In the genomic region with DNA sequence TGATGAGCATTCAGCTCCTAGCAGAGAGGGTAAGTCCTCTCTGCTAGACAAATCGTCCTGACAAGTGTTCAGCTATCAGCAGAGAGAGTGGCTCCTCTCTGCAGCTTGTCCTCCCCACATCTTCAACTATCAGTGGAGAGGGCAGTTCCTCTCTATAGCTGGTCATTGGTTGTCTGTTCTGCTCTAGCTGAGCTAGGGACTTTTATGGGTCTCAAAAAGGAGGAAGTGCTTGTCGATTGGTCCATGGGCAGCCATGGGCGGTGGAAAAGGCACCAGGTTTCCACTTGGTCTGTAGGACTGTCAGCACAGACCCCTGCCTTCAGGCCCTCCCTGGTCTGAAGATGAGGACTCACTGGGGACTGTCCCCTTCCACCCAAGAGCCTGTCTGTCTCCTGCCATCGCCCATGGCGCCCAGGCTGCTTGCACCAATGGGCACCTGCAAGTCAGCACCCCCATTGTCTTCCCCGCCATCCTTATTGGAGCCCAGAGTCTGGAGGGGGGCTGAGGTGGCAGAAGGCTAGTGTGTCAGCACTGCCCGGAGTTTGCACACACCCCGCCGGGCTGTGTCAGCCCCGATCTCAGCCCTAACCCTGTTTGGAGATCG, we compare ENCODE assay signal across 28 cellular contexts.
"Had no signal": no experiment of that assay in that cellular context is flagged by ENCODE, and none has a peak within 500 bp of the region (broad histone marks: within the 10 kb centered on the region; RNA-seq: fewer than 3 reads in every experiment).

No MANE protein-coding gene starts in this region.

- H3K27me3 ChIP-seq: breast epithelium, heart right ventricle, pancreas, tibial nerve had no signal

- H3K27ac Mint-ChIP-seq: activated naive CD4-positive, alpha-beta T cell treated with anti-CD3 and anti-CD28 coated beads, Interleukin-2, amount 10 ng/mL, durations not matched to agents 7 days and 5 days; activated naive CD8-positive, alpha-beta T cell treated with anti-CD3 and anti-CD28 coated beads, Interleukin-2, amount 10 ng/mL, durations not matched to agents 7 days and 5 days; activated T-helper 1 cell treated with anti-CD3 and anti-CD28 coated beads, Interleukin-12 subunit alpha, Interleukin-12 subunit beta, Interleukin-2, Interleukin-4 antibody, amounts not matched to agents 30 ng/mL and 10 ng/mL and 1 ng/mL, durations not matched to agents 14 hours and 24 hours and 36 hours; dendritic cell treated with granulocyte-macrophage colony-stimulating factor and Interleukin-4, amounts not matched to agents 40 ng/mL and 50 ng/mL, for 4 days; endodermal cell; nephron; T-helper 1 cell treated with Interleukin-12 subunit alpha and Interleukin-12 subunit beta and Interleukin-4 antibody, amounts not matched to agents 30 μg/mL and 1 μg/mL, for 36 hours had no signal

- H3K4me1 ChIP-seq: breast epithelium, psoas muscle, tibial nerve had no signal

- H3K36me3 ChIP-seq: breast epithelium, heart right ventricle, pancreas, tibial nerve, WERI-Rb-1 had no signal

- ATAC-seq: activated CD4-positive, CD25-positive, alpha-beta regulatory T cell treated with anti-CD3 and anti-CD28 coated beads, Interleukin-2, amount 50 U/mL, for 24 hours; esophagus mucosa; pancreas; psoas muscle had no signal

- H3K4me3 ChIP-seq: breast epithelium, heart right ventricle, pancreas, psoas muscle, tibial nerve had no signal

- H3K27ac ChIP-seq: breast epithelium, heart right ventricle, pancreas, psoas muscle, tibial nerve, WERI-Rb-1 had no signal

- H3K4me3 Mint-ChIP-seq: activated naive CD4-positive, alpha-beta T cell treated with anti-CD3 and anti-CD28 coated beads, Interleukin-2, amount 10 ng/mL, durations not matched to agents 7 days and 5 days; activated naive CD8-positive, alpha-beta T cell treated with anti-CD3 and anti-CD28 coated beads, Interleukin-2, amount 10 ng/mL, durations not matched to agents 7 days and 5 days; activated T-helper 1 cell treated with anti-CD3 and anti-CD28 coated beads, Interleukin-12 subunit alpha, Interleukin-12 subunit beta, Interleukin-2, Interleukin-4 antibody, amounts not matched to agents 30 ng/mL and 10 ng/mL and 1 ng/mL, durations not matched to agents 14 hours and 24 hours and 36 hours; dendritic cell treated with granulocyte-macrophage colony-stimulating factor and Interleukin-4, amounts not matched to agents 40 ng/mL and 50 ng/mL, for 4 days; endodermal cell; nephron; T-helper 1 cell treated with Interleukin-12 subunit alpha and Interleukin-12 subunit beta and Interleukin-4 antibody, amounts not matched to agents 30 μg/mL and 1 μg/mL, for 36 hours had no signal

- H3K27me3 Mint-ChIP-seq: activated naive CD4-positive, alpha-beta T cell treated with anti-CD3 and anti-CD28 coated beads, Interleukin-2, amount 10 ng/mL, durations not matched to agents 7 days and 5 days; activated naive CD8-positive, alpha-beta T cell treated with anti-CD3 and anti-CD28 coated beads, Interleukin-2, amount 10 ng/mL, durations not matched to agents 7 days and 5 days had no signal

- H3K4me1 Mint-ChIP-seq: activated naive CD4-positive, alpha-beta T cell treated with anti-CD3 and anti-CD28 coated beads, Interleukin-2, amount 10 ng/mL, durations not matched to agents 7 days and 5 days; activated naive CD8-positive, alpha-beta T cell treated with anti-CD3 and anti-CD28 coated beads, Interleukin-2, amount 10 ng/mL, durations not matched to agents 7 days and 5 days; endodermal cell had no signal

- H3K9me3 Mint-ChIP-seq: activated T-helper 1 cell treated with anti-CD3 and anti-CD28 coated beads, Interleukin-12 subunit alpha, Interleukin-12 subunit beta, Interleukin-2, Interleukin-4 antibody, amounts not matched to agents 30 ng/mL and 10 ng/mL and 1 ng/mL, durations not matched to agents 14 hours and 24 hours and 36 hours; T-helper 1 cell treated with Interleukin-12 subunit alpha and Interleukin-12 subunit beta and Interleukin-4 antibody, amounts not matched to agents 30 μg/mL and 1 μg/mL, for 36 hours had no signal

- DNase-seq: activated CD4-positive, alpha-beta T cell treated with anti-CD3 and anti-CD28 coated beads for 48 hours; activated CD4-positive, alpha-beta T cell treated with anti-CD3 and anti-CD28 coated beads, Interleukin-2, amount 50 U/mL, for 48 hours; activated CD8-positive, alpha-beta memory T cell treated with anti-CD3 and anti-CD28 coated beads for 24 hours; activated naive CD4-positive, alpha-beta T cell treated with anti-CD3 and anti-CD28 coated beads, Interleukin-2, amount 10 ng/mL, durations not matched to agents 7 days and 5 days; activated naive CD8-positive, alpha-beta T cell treated with anti-CD3 and anti-CD28 coated beads, Interleukin-2, amount 10 ng/mL, durations not matched to agents 7 days and 5 days; activated T-cell treated with anti-CD3 and anti-CD28 coated beads, Interleukin-2, amount 50 U/mL, for 1 hour; amniotic stem cell; central memory CD4-positive, alpha-beta T cell; foreskin fibroblast; heart right ventricle; mammary epithelial cell; stimulated activated CD4-positive, alpha-beta T cell treated with anti-CD3 and anti-CD28 coated beads, Interleukin-15, amount 100 ng/mL, for 24 hours; stimulated activated CD4-positive, alpha-beta T cell treated with anti-CD3 and anti-CD28 coated beads, Interleukin-2, amount 100 ng/mL, for 24 hours; stimulated activated naive CD4-positive, alpha-beta T cell treated with Interleukin-2 at 50 U/mL for 16 hours; SW 1271; T-helper 9 cell; WERI-Rb-1 had no signal

- H3K9me3 ChIP-seq: breast epithelium, heart right ventricle, pancreas, psoas muscle, tibial nerve had no signal

- H3K36me3 Mint-ChIP-seq: activated naive CD4-positive, alpha-beta T cell treated with anti-CD3 and anti-CD28 coated beads, Interleukin-2, amount 10 ng/mL, durations not matched to agents 7 days and 5 days; activated naive CD8-positive, alpha-beta T cell treated with anti-CD3 and anti-CD28 coated beads, Interleukin-2, amount 10 ng/mL, durations not matched to agents 7 days and 5 days had no signal
